25 cellular contexts compared by ENCODE assay signal in the genomic region with DNA sequence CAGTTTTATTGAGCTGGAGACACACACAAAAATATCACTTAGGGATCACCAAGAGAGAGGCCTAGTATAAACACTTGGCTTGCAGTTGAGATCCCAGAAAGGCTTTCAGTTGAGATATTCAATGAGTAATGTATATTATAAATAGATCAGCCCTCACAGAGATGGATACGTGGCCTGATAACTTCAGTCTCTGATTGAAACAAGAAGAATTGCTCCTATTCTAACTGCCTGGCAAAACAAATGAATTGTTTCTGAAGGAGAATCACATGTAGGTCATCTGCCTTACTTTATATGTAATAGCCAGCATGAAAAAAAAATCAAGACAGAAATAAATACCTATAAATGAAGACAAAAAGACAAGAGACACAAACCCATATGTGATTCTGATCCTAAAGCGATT.
"Had no signal": no experiment of that assay in that cellular context is flagged by ENCODE, and none has a peak within 500 bp of the region (broad histone marks: within the 10 kb centered on the region; RNA-seq: fewer than 3 reads in every experiment).

No MANE protein-coding gene starts in this region.

- H3K4me1 ChIP-seq: ascending aorta, SJCRH30 had no signal

- H3K27me3 ChIP-seq: ascending aorta, SJCRH30 had no signal

- H3K9me3 Mint-ChIP-seq: activated naive CD4-positive, alpha-beta T cell treated with anti-CD3 and anti-CD28 coated beads, Interleukin-2, amount 50 U/mL, for 72 hours; activated naive CD8-positive, alpha-beta T cell treated with anti-CD3 and anti-CD28 coated beads, Interleukin-2, amount 50 U/mL, for 24 hours; activated T-cell treated with anti-CD3 and anti-CD28 coated beads, Interleukin-2, amount 50 U/mL, for 24 hours; activated T-helper 1 cell treated with anti-CD3 and anti-CD28 coated beads, Interleukin-12 subunit alpha, Interleukin-12 subunit beta, Interleukin-2, Interleukin-4 antibody, amounts not matched to agents 30 ng/mL and 10 ng/mL and 1 ng/mL, durations not matched to agents 14 hours and 24 hours and 36 hours; brain; T-helper 1 cell treated with Interleukin-12 subunit alpha and Interleukin-12 subunit beta and Interleukin-4 antibody, amounts not matched to agents 30 μg/mL and 1 μg/mL, for 36 hours had no signal

- H3K4me3 Mint-ChIP-seq: activated CD8-positive, alpha-beta memory T cell treated with anti-CD3 and anti-CD28 coated beads, Interleukin-2, amount 10 ng/mL, durations not matched to agents 7 days and 5 days; activated naive CD8-positive, alpha-beta T cell treated with anti-CD3 and anti-CD28 coated beads, Interleukin-2, amount 50 U/mL, for 24 hours; activated T-cell treated with anti-CD3 and anti-CD28 coated beads, Interleukin-2, amount 50 U/mL, for 24 hours; activated T-helper 1 cell treated with anti-CD3 and anti-CD28 coated beads, Interleukin-12 subunit alpha, Interleukin-12 subunit beta, Interleukin-2, Interleukin-4 antibody, amounts not matched to agents 30 ng/mL and 10 ng/mL and 1 ng/mL, durations not matched to agents 14 hours and 24 hours and 36 hours; brain; T-helper 1 cell treated with Interleukin-12 subunit alpha and Interleukin-12 subunit beta and Interleukin-4 antibody, amounts not matched to agents 30 μg/mL and 1 μg/mL, for 36 hours had no signal

- H3K36me3 Mint-ChIP-seq: activated CD8-positive, alpha-beta memory T cell treated with anti-CD3 and anti-CD28 coated beads, Interleukin-2, amount 10 ng/mL, durations not matched to agents 7 days and 5 days; activated naive CD4-positive, alpha-beta T cell treated with anti-CD3 and anti-CD28 coated beads, Interleukin-2, amount 50 U/mL, for 72 hours; brain had no signal

- H3K4me3 ChIP-seq: ascending aorta, SJCRH30 had no signal

- H3K27ac ChIP-seq: ascending aorta, SJCRH30 had no signal

- H3K9me3 ChIP-seq: ascending aorta, SJCRH30 had no signal

- H3K27me3 Mint-ChIP-seq: activated CD8-positive, alpha-beta memory T cell treated with anti-CD3 and anti-CD28 coated beads, Interleukin-2, amount 10 ng/mL, durations not matched to agents 7 days and 5 days; activated naive CD8-positive, alpha-beta T cell treated with anti-CD3 and anti-CD28 coated beads, Interleukin-2, amount 50 U/mL, for 24 hours; activated T-cell treated with anti-CD3 and anti-CD28 coated beads, Interleukin-2, amount 50 U/mL, for 24 hours; brain had no signal

- H3K4me1 Mint-ChIP-seq: activated CD8-positive, alpha-beta memory T cell treated with anti-CD3 and anti-CD28 coated beads, Interleukin-2, amount 10 ng/mL, durations not matched to agents 7 days and 5 days; activated naive CD8-positive, alpha-beta T cell treated with anti-CD3 and anti-CD28 coated beads, Interleukin-2, amount 50 U/mL, for 24 hours; brain had no signal

- H3K27ac Mint-ChIP-seq: activated CD8-positive, alpha-beta memory T cell treated with anti-CD3 and anti-CD28 coated beads, Interleukin-2, amount 10 ng/mL, durations not matched to agents 7 days and 5 days; activated naive CD4-positive, alpha-beta T cell treated with anti-CD3 and anti-CD28 coated beads, Interleukin-2, amount 50 U/mL, for 72 hours; activated naive CD8-positive, alpha-beta T cell treated with anti-CD3 and anti-CD28 coated beads, Interleukin-2, amount 50 U/mL, for 24 hours; activated T-cell treated with anti-CD3 and anti-CD28 coated beads, Interleukin-2, amount 50 U/mL, for 24 hours; activated T-helper 1 cell treated with anti-CD3 and anti-CD28 coated beads, Interleukin-12 subunit alpha, Interleukin-12 subunit beta, Interleukin-2, Interleukin-4 antibody, amounts not matched to agents 30 ng/mL and 10 ng/mL and 1 ng/mL, durations not matched to agents 14 hours and 24 hours and 36 hours; brain; T-helper 1 cell treated with Interleukin-12 subunit alpha and Interleukin-12 subunit beta and Interleukin-4 antibody, amounts not matched to agents 30 μg/mL and 1 μg/mL, for 36 hours had no signal

- DNase-seq: activated CD4-positive, alpha-beta T cell treated with anti-CD3 and anti-CD28 coated beads for 48 hours; activated CD4-positive, alpha-beta T cell treated with anti-CD3 and anti-CD28 coated beads, Interleukin-2, amount 50 U/mL, for 4 hours; activated CD4-positive, CD25-positive, alpha-beta regulatory T cell treated with anti-CD3 and anti-CD28 coated beads, Interleukin-2, amount 50 U/mL, for 72 hours; activated CD8-positive, alpha-beta memory T cell treated with anti-CD3 and anti-CD28 coated beads, Interleukin-2, amount 10 ng/mL, durations not matched to agents 7 days and 5 days; activated effector memory CD4-positive, alpha-beta T cell treated with anti-CD3 and anti-CD28 coated beads, Interleukin-2, amount 50 U/mL, for 16 hours; activated naive CD4-positive, alpha-beta T cell treated with Interleukin-2 at 50 U/mL for 16 hours; activated naive CD8-positive, alpha-beta T cell treated with anti-CD3 and anti-CD28 coated beads, Interleukin-2, amount 50 U/mL, for 24 hours; activated T-cell treated with anti-CD3 and anti-CD28 coated beads, Interleukin-2, amount 50 U/mL, for 24 hours; amniotic stem cell; MM.1S; NCI-H1105; NCI-H1436; NCI-H1694 treated with DMSO at 0.1 percent for 48 hours; NCI-H2081; NCI-H510A treated with DMSO at 0.1 percent for 48 hours; NCI-H69; NK-92 treated with Interleukin-12 subunit alpha and Interleukin-12 subunit beta, amount 100 ng/mL, for 24 hours; OCI-M1; RPMI8226; SJCRH30 had no signal

- H3K36me3 ChIP-seq: ascending aorta, SJCRH30 had no signal
